ENCODE assay signal across 8 cellular contexts in the genomic region with DNA sequence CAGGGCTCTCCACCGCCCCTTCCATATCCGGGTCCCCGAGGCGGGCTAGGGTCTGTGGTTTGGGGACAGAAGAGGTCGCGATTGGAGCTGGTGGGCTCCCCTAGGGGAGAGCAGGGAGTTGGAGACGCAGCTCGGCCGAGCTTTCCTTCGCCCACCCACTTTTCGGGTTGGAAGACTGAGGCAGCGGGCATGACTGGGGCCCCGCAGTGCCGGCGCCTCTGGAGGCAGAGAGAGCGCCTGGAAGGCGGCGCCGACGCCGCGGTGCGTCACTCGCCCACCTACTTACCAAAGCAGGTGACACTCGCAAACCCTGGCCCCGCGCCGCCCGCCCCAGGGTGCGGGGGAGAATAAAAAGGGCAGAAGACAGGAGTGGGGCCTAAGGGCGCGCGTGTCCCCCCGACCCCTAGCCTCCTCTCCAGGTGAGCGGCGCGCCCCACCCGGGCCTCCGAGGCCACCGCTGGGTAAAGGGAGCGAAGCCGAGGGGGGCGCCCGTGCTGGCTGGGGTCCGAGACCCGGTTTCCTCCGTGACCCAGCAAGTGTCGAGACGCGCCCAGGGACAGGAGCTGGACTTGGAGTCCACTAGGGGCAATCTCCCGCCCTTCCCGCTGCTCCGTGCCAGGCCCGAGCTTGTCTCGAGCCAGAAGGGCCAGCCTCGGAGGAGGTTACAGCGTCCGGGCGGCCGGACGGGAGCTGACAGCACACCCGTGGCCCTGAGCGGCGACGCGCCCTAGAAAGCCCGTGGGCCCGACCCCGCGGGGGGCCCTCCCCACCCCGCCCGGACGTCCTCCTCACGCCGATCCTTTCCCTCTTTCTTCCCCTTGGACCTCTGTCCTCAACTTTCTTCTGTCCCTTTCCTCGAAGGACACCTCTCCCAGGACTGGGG. TPM values are rescaled to one million over a fixed set of nuclear protein-coding genes. Genes with fewer than 3 reads are reported as not detected.
DNase-seq lines count a peak whose midpoint lies in the region; ATAC-seq and TF ChIP-seq lines count a peak whose summit lies in the region.

No MANE protein-coding gene starts in this region.

- DNase-seq in Caco-2 (peak in 1 of 2 experiments; percentile 49), HT-29 (ENCODE audit: low spot score) (peak; percentile 57), mesothelial cell of epicardium (ENCODE audit: low spot score in 2 of 2, unreplicated experiment in 2 of 2) (no peak), DMS153 (lab: John Stamatoyannopoulos, UW) (no peak)
- peak; percentile 90 for DNase-seq in activated CD4-positive, alpha-beta T cell treated with anti-CD3 and anti-CD28 coated beads, Interleukin-2, amount 10 ng/mL, durations not matched to agents 24 days and 14 days
- peak; percentile 59 for DNase-seq in stimulated activated CD8-positive, alpha-beta memory T cell treated with anti-CD3 and anti-CD28 coated beads, Interleukin-4, amount 100 ng/mL, for 24 hours (ENCODE audit: low read depth)

- peak; percentile 38 for ATAC-seq in GM21381 (IDR thresholded peaks at IDR 0.05; ENCODE audit: unreplicated experiment)

- POLR2A ChIA-PET in Caco-2 (lab: Charles Lee), result interaction anchor here (1.0 kb wide), 1 partner anchor 185 kb away, joined by 5 read pairs; no protein-coding TSS in a partner anchor

- H3K4me3 Mint-ChIP-seq in Caco-2 (ENCODE audit: unreplicated experiment) (peak overlapping the region; percentile 78), mesothelial cell of epicardium (peak overlapping the region; percentile 71)
- H3K4me3 Mint-ChIP-seq in activated CD4-positive, alpha-beta T cell treated with anti-CD3 and anti-CD28 coated beads, Interleukin-2, amount 10 ng/mL, durations not matched to agents 24 days and 14 days, result peak overlapping the region; percentile 89
- H3K4me3 Mint-ChIP-seq in dendritic cell treated with granulocyte-macrophage colony-stimulating factor and Interleukin-4, amounts not matched to agents 40 ng/mL and 50 ng/mL, for 4 days, result peak overlapping the region; percentile 73

- CTCF ChIA-PET in Caco-2 (lab: Charles Lee), result interaction anchor here (0.9 to 2.8 kb wide), 6 partner anchors 38 to 283 kb away, joined by 3 to 52 read pairs (median 6); partner anchors contain the start of gene WAPL

- H3K27ac Mint-ChIP-seq in Caco-2 (ENCODE audit: unreplicated experiment), result no peak overlapping the region
- H3K27ac Mint-ChIP-seq in activated CD4-positive, alpha-beta T cell treated with anti-CD3 and anti-CD28 coated beads, Interleukin-2, amount 10 ng/mL, durations not matched to agents 24 days and 14 days, result peak overlapping the region; percentile 95
- peak overlapping the region; percentile 33 for H3K27ac Mint-ChIP-seq in dendritic cell treated with granulocyte-macrophage colony-stimulating factor and Interleukin-4, amounts not matched to agents 40 ng/mL and 50 ng/mL, for 4 days
- H3K27ac Mint-ChIP-seq in mesothelial cell of epicardium, result no peak overlapping the region

- H3K27me3 Mint-ChIP-seq in Caco-2 (ENCODE audit: insufficient read depth, unreplicated experiment), result peaks cover 9% of the 10 kb centered on the region
- peaks cover 5% of the 10 kb centered on the region for H3K27me3 Mint-ChIP-seq in activated CD4-positive, alpha-beta T cell treated with anti-CD3 and anti-CD28 coated beads, Interleukin-2, amount 10 ng/mL, durations not matched to agents 24 days and 14 days
- H3K27me3 Mint-ChIP-seq in dendritic cell treated with granulocyte-macrophage colony-stimulating factor and Interleukin-4, amounts not matched to agents 40 ng/mL and 50 ng/mL, for 4 days, result peaks cover 69% of the 10 kb centered on the region
- peaks cover 74% of the 10 kb centered on the region for H3K27me3 Mint-ChIP-seq in mesothelial cell of epicardium (ENCODE audit: low read depth)

- intact Hi-C loops in Caco-2 (cut with micrococcal nuclease; ENCODE audit: unreplicated experiment), result loop anchor here (1.0 to 10.0 kb wide), 6 partner anchors 38 to 284 kb away; partner anchors contain the start of gene WAPL
- intact Hi-C loops in activated CD4-positive, alpha-beta T cell treated with anti-CD3 and anti-CD28 coated beads, Interleukin-2, amount 10 ng/mL, durations not matched to agents 24 days and 14 days (cut with micrococcal nuclease), result loop anchor here (1.0 to 10.0 kb wide), 6 partner anchors 10 to 354 kb away; partner anchors contain the start of genes BMPR1A and WAPL
- intact Hi-C loops in dendritic cell treated with granulocyte-macrophage colony-stimulating factor and Interleukin-4, amounts not matched to agents 40 ng/mL and 50 ng/mL, for 4 days (cut with micrococcal nuclease), result loop anchor here (1.0 to 5.0 kb wide), 4 partner anchors 46 to 311 kb away; partner anchors contain the start of gene WAPL

- H3K9me3 ChIP-seq in Caco-2, result no peaks in the 10 kb centered on the region

- H3K4me3 ChIP-seq in Caco-2 (ENCODE audit: low read depth, low read length), result peak overlapping the region; percentile 57

- H3K4me1 ChIP-seq in Caco-2, result peaks cover 4% of the 10 kb centered on the region

- H3K27me3 ChIP-seq in Caco-2 (replicated peaks; ENCODE audit: control insufficient read depth, insufficient read depth, low read length), result no peaks in the 10 kb centered on the region

- H3K36me3 ChIP-seq in Caco-2 (ENCODE audit: control insufficient read depth, insufficient read depth, low read length), result no peaks in the 10 kb centered on the region

- TF ChIP-seq CTCF in Caco-2 (IDR thresholded peaks at IDR 0.05; ENCODE audit: insufficient read depth in 1 of 2, low read depth in 1 of 2, low read length in 1 of 2, severe bottlenecking in 1 of 2, unreplicated experiment in 1 of 2) (peak in 1 of 2 experiments; percentile 27), mesothelial cell of epicardium (IDR thresholded peaks at IDR 0.05; ENCODE audit: unreplicated experiment) (no peak)

- H3K36me3 Mint-ChIP-seq in Caco-2 (ENCODE audit: insufficient read depth, unreplicated experiment), result no peaks in the 10 kb centered on the region
- H3K36me3 Mint-ChIP-seq in activated CD4-positive, alpha-beta T cell treated with anti-CD3 and anti-CD28 coated beads, Interleukin-2, amount 10 ng/mL, durations not matched to agents 24 days and 14 days (ENCODE audit: low read depth), result peaks cover 1% of the 10 kb centered on the region
- H3K36me3 Mint-ChIP-seq in dendritic cell treated with granulocyte-macrophage colony-stimulating factor and Interleukin-4, amounts not matched to agents 40 ng/mL and 50 ng/mL, for 4 days (ENCODE audit: low read depth), result no peaks in the 10 kb centered on the region
- no peaks in the 10 kb centered on the region for H3K36me3 Mint-ChIP-seq in mesothelial cell of epicardium

- no peaks in the 10 kb centered on the region for H3K9me3 Mint-ChIP-seq in Caco-2 (ENCODE audit: unreplicated experiment)
- no peaks in the 10 kb centered on the region for H3K9me3 Mint-ChIP-seq in activated CD4-positive, alpha-beta T cell treated with anti-CD3 and anti-CD28 coated beads, Interleukin-2, amount 10 ng/mL, durations not matched to agents 24 days and 14 days
- no peaks in the 10 kb centered on the region for H3K9me3 Mint-ChIP-seq in dendritic cell treated with granulocyte-macrophage colony-stimulating factor and Interleukin-4, amounts not matched to agents 40 ng/mL and 50 ng/mL, for 4 days
- peaks cover 11% of the 10 kb centered on the region for H3K9me3 Mint-ChIP-seq in mesothelial cell of epicardium

- BruUV-seq in Caco-2 (replicated peaks; lab: Mats Ljungman, UMichigan), result no TSS peak

- H3K4me1 Mint-ChIP-seq in Caco-2 (ENCODE audit: low read depth, unreplicated experiment) (peaks cover 18% of the 10 kb centered on the region), mesothelial cell of epicardium (peaks cover 19% of the 10 kb centered on the region)
- H3K4me1 Mint-ChIP-seq in activated CD4-positive, alpha-beta T cell treated with anti-CD3 and anti-CD28 coated beads, Interleukin-2, amount 10 ng/mL, durations not matched to agents 24 days and 14 days, result peaks cover 22% of the 10 kb centered on the region
- H3K4me1 Mint-ChIP-seq in dendritic cell treated with granulocyte-macrophage colony-stimulating factor and Interleukin-4, amounts not matched to agents 40 ng/mL and 50 ng/mL, for 4 days (ENCODE audit: low read depth), result peaks cover 26% of the 10 kb centered on the region

RNA-seq across cellular contexts. Expression of gene GRID1, which starts 34.4 kb away (rescaled TPM):
- 6.9 and 8.0 TPM in 2 replicates for total RNA-seq in Caco-2 (2022)
- not detected in 2 replicates for total RNA-seq in HT-29 (2014; rRNA removed; shearing (Covaris generic))
- total RNA-seq in activated CD4-positive, alpha-beta T cell treated with anti-CD3 and anti-CD28 coated beads, Interleukin-2, amount 10 ng/mL, durations not matched to agents 24 days and 14 days, result not detected in 2 replicates
- total RNA-seq in mesothelial cell of epicardium, result 0.11 to 0.54 TPM (median 0.22 TPM) in 3 replicates

Comparison
In these comparisons a context has a peak if more than half of its experiments do, and no peak if none do; other contexts are left out.
1. DNase-seq: peak in HT-29 (single experiment), activated CD4-positive, alpha-beta T cell treated with anti-CD3 and anti-CD28 coated beads, Interleukin-2, amount 10 ng/mL, durations not matched to agents 24 days and 14 days (single experiment) and stimulated activated CD8-positive, alpha-beta memory T cell treated with anti-CD3 and anti-CD28 coated beads, Interleukin-4, amount 100 ng/mL, for 24 hours (single experiment); none in mesothelial cell of epicardium (0 of 2) and DMS153 (single experiment).
2. H3K27ac Mint-ChIP-seq: peak in activated CD4-positive, alpha-beta T cell treated with anti-CD3 and anti-CD28 coated beads, Interleukin-2, amount 10 ng/mL, durations not matched to agents 24 days and 14 days (single experiment) and dendritic cell treated with granulocyte-macrophage colony-stimulating factor and Interleukin-4, amounts not matched to agents 40 ng/mL and 50 ng/mL, for 4 days (single experiment); none in Caco-2 (single experiment) and mesothelial cell of epicardium (single experiment).
3. Peak in every context shown above with its lines, with median percentiles within 50 percentile points of each other: H3K4me3 Mint-ChIP-seq.